ENCODE assay signal across 14 cellular contexts in the genomic region with DNA sequence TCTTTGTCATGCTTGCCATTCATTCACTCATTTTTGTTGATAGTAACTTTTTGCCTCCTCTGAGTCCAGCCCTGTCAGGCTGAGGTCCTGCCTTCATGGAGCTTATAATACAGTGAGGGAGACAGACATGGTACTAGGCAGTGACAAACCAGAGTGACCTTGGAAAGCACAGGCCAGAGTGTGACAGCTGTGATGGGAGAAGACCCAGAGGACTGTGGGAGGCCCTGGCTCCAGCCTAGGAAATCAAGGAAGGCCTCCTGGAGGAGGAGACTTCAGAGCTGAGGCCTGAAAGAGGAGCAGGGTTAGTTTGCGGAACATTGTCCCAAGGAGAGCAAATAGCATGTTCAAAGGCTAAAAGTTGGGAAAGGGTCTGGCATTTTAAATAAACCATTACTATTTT. TPM values are rescaled to one million over a fixed set of nuclear protein-coding genes. Genes with fewer than 3 reads are reported as not detected.
DNase-seq lines count a peak whose midpoint lies in the region; ATAC-seq and TF ChIP-seq lines count a peak whose summit lies in the region.
"Had no signal": no experiment of that assay in that cellular context is flagged by ENCODE, and none has a peak within 500 bp of the region (broad histone marks: within the 10 kb centered on the region; RNA-seq: fewer than 3 reads in every experiment).

No MANE protein-coding gene starts in this region.

- intact Hi-C loops in transverse colon (cut with DNase I; ENCODE audit: low total_unique reads) = no loop called here

- POLR2A ChIA-PET in WTC11 (lab: Charles Lee) = interaction anchor here (0.6 to 2.5 kb wide), 2 partner anchors 10 to 110 kb away, joined by 4 to 9 read pairs; no protein-coding TSS in a partner anchor

- no peak for DNase-seq in WTC11 (ENCODE audit: low spot score)
- no peak for DNase-seq in neural crest cell (ENCODE audit: low read depth, low spot score)
- DNase-seq in transverse colon = no peak
- no peak for DNase-seq in midbrain (lab: John Stamatoyannopoulos, UW)
- no peak for DNase-seq in COLO668 (lab: John Stamatoyannopoulos, UW; ENCODE audit: unreplicated experiment)
- DNase-seq: activated naive CD4-positive, alpha-beta T cell treated with anti-CD3 and anti-CD28 coated beads for 36 hours; NCI-H1417 treated with DMSO at 0.1 percent for 48 hours; NCI-H446; stimulated activated CD4-positive, alpha-beta T cell treated with anti-CD3 and anti-CD28 coated beads, Interleukin-4, amount 100 ng/mL, for 1 hour had no signal

- H3K36me3 Mint-ChIP-seq in WTC11 = peaks cover 7% of the 10 kb centered on the region
- H3K36me3 Mint-ChIP-seq in neural crest cell (ENCODE audit: low read depth) = peaks cover 9% of the 10 kb centered on the region

- H3K27me3 Mint-ChIP-seq in WTC11 (ENCODE audit: low read depth) (no peaks in the 10 kb centered on the region), neural crest cell (ENCODE audit: low read depth) (no peaks in the 10 kb centered on the region)

- WGBS in gastroesophageal sphincter (ENCODE audit: low coverage in 1 of 2), 2 donors = 91 to 100% methylated on average over 1 of the region's 1 CpG
- WGBS in transverse colon (ENCODE audit: low coverage in 1 of 2), 2 donors = 100% methylated on average over 1 of the region's 1 CpG

- TF ChIP-seq EP300 in gastroesophageal sphincter (IDR thresholded peaks at IDR 0.05) (no peak), transverse colon (IDR thresholded peaks at IDR 0.05; ENCODE audit: low read depth) (no peak)

- TF ChIP-seq CTCF in WTC11 (IDR thresholded peaks at IDR 0.05) (no peak), gastroesophageal sphincter (IDR thresholded peaks at IDR 0.05) (no peak), neural crest cell (conservative IDR thresholded peaks at IDR 0.05) (no peak), transverse colon (IDR thresholded peaks at IDR 0.05) (no peak)

- CTCF ChIA-PET in WTC11 (lab: Charles Lee) = interaction anchor here (0.8 to 3.0 kb wide), 10 partner anchors 9 to 165 kb away, joined by 3 to 21 read pairs (median 8); no protein-coding TSS in a partner anchor

- H3K9me3 Mint-ChIP-seq in WTC11 (peaks cover 6% of the 10 kb centered on the region), neural crest cell (peaks cover 2% of the 10 kb centered on the region)
- H3K9me3 Mint-ChIP-seq: activated naive CD4-positive, alpha-beta T cell treated with anti-CD3 and anti-CD28 coated beads for 36 hours had no signal

- H3K4me1 Mint-ChIP-seq in WTC11 (peaks cover 52% of the 10 kb centered on the region), neural crest cell (peaks cover 45% of the 10 kb centered on the region)

- H3K9me3 ChIP-seq in gastroesophageal sphincter (no peaks in the 10 kb centered on the region), transverse colon (no peaks in the 10 kb centered on the region)

- ATAC-seq in WTC11 (no peak), gastroesophageal sphincter (no peak), HG03354 (IDR thresholded peaks at IDR 0.05; ENCODE audit: poor library complexity, severe bottlenecking, unreplicated experiment) (no peak)

- H3K27me3 ChIP-seq in gastroesophageal sphincter (no peaks in the 10 kb centered on the region), transverse colon (no peaks in the 10 kb centered on the region)
- H3K27me3 ChIP-seq: neural progenitor cell had no signal

- H3K27ac Mint-ChIP-seq in WTC11 = peak overlapping the region; percentile 60; the same call in 1 of the 2 replicates
- H3K27ac Mint-ChIP-seq in neural crest cell (ENCODE audit: unreplicated experiment) = peak overlapping the region; percentile 85
- H3K27ac Mint-ChIP-seq: activated naive CD4-positive, alpha-beta T cell treated with anti-CD3 and anti-CD28 coated beads for 36 hours; neural progenitor cell had no signal

- in situ Hi-C loops in transverse colon (cut with MboI; ENCODE audit: low pct_ligation_motif_present in 1 of 4, low pct_unique_long_range_greater_than_20kb in 1 of 4, low sequenced_read_pairs in 3 of 4) = no loop called here

- H3K36me3 ChIP-seq in gastroesophageal sphincter = no peaks in the 10 kb centered on the region
- H3K36me3 ChIP-seq in transverse colon = no peaks in the 10 kb centered on the region

- H3K27ac ChIP-seq in gastroesophageal sphincter (peak overlapping the region; percentile 67 to 92 (median 88)), transverse colon (peak overlapping the region; percentile 73 to 89 (median 87))

- TF ChIP-seq POLR2A in gastroesophageal sphincter (IDR thresholded peaks at IDR 0.05) (no peak), transverse colon (IDR thresholded peaks at IDR 0.05) (no peak)

- H3K4me3 Mint-ChIP-seq in WTC11 (no peak overlapping the region), neural crest cell (peak overlapping the region; percentile 24)
- H3K4me3 Mint-ChIP-seq: activated naive CD4-positive, alpha-beta T cell treated with anti-CD3 and anti-CD28 coated beads for 36 hours; neural progenitor cell had no signal

- H3K4me1 ChIP-seq in gastroesophageal sphincter = peaks cover 8 to 63% (median 20%) of the 10 kb centered on the region in 3 donors
- H3K4me1 ChIP-seq in transverse colon = peaks cover 22 to 47% (median 29%) of the 10 kb centered on the region in 4 donors

- H3K4me3 ChIP-seq in gastroesophageal sphincter (no peak overlapping the region), transverse colon (no peak overlapping the region)
- H3K4me3 ChIP-seq: lung, neural progenitor cell had no signal

TF ChIP-seq in WTC11, 78 proteins besides CTCF, POLR2A, EP300 and RAD21 (continues in another document):
- TF ChIP-seq FOXK1 (CRISPR knock-in tag; IDR thresholded peaks at IDR 0.05) = no peak
- no peak for TF ChIP-seq GABPB1 (CRISPR knock-in tag; IDR thresholded peaks at IDR 0.05)
- TF ChIP-seq, protein P1, sequence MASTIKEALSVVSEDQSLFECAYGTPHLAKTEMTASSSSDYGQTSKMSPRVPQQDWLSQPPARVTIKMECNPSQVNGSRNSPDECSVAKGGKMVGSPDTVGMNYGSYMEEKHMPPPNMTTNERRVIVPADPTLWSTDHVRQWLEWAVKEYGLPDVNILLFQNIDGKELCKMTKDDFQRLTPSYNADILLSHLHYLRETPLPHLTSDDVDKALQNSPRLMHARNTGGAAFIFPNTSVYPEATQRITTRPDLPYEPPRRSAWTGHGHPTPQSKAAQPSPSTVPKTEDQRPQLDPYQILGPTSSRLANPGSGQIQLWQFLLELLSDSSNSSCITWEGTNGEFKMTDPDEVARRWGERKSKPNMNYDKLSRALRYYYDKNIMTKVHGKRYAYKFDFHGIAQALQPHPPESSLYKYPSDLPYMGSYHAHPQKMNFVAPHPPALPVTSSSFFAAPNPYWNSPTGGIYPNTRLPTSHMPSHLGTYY (CRISPR knock-in tag; IDR thresholded peaks at IDR 0.05) = no peak
- TF ChIP-seq, protein P2, sequence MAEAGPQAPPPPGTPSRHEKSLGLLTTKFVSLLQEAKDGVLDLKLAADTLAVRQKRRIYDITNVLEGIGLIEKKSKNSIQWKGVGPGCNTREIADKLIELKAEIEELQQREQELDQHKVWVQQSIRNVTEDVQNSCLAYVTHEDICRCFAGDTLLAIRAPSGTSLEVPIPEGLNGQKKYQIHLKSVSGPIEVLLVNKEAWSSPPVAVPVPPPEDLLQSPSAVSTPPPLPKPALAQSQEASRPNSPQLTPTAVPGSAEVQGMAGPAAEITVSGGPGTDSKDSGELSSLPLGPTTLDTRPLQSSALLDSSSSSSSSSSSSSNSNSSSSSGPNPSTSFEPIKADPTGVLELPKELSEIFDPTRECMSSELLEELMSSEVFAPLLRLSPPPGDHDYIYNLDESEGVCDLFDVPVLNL (CRISPR knock-in tag; IDR thresholded peaks at IDR 0.05; ENCODE audit: borderline replicate concordance, low read depth) = no peak
- TF ChIP-seq, protein P3, sequence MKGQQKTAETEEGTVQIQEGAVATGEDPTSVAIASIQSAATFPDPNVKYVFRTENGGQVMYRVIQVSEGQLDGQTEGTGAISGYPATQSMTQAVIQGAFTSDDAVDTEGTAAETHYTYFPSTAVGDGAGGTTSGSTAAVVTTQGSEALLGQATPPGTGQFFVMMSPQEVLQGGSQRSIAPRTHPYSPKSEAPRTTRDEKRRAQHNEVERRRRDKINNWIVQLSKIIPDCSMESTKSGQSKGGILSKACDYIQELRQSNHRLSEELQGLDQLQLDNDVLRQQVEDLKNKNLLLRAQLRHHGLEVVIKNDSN (CRISPR knock-in tag; IDR thresholded peaks at IDR 0.05) = no peak
- no peak for TF ChIP-seq RELA (CRISPR knock-in tag; IDR thresholded peaks at IDR 0.05; ENCODE audit: borderline replicate concordance)
- TF ChIP-seq ATF1 (CRISPR knock-in tag; IDR thresholded peaks at IDR 0.05) = no peak
- TF ChIP-seq, protein P4, sequence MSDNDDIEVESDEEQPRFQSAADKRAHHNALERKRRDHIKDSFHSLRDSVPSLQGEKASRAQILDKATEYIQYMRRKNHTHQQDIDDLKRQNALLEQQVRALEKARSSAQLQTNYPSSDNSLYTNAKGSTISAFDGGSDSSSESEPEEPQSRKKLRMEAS (CRISPR knock-in tag; IDR thresholded peaks at IDR 0.05) = no peak
- TF ChIP-seq, protein P5, sequence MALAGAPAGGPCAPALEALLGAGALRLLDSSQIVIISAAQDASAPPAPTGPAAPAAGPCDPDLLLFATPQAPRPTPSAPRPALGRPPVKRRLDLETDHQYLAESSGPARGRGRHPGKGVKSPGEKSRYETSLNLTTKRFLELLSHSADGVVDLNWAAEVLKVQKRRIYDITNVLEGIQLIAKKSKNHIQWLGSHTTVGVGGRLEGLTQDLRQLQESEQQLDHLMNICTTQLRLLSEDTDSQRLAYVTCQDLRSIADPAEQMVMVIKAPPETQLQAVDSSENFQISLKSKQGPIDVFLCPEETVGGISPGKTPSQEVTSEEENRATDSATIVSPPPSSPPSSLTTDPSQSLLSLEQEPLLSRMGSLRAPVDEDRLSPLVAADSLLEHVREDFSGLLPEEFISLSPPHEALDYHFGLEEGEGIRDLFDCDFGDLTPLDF (CRISPR knock-in tag; IDR thresholded peaks at IDR 0.05) = no peak

RNA-seq across cellular contexts. Expression of gene PAK4, which starts 20.5 kb away (rescaled TPM):
- total RNA-seq in WTC11 (2021) (69.8 to 77.7 TPM (median 73.9 TPM) in 3 replicates), gastroesophageal sphincter (10 to 100 TPM in 1 of 4 donors, 1 to 10 TPM in 3; 6.1 to 16.3 (median 7.5) TPM), neural crest cell (54.4 and 56.8 TPM in 2 replicates), transverse colon (10 to 100 TPM; 43.8 to 96.1 (median 63.2) TPM)

RNA-seq across cellular contexts. Expression of gene NCCRP1, which starts 50.7 kb away (rescaled TPM):
- 2.0 to 2.5 TPM (median 2.2 TPM) in 3 replicates for total RNA-seq in WTC11 (2021)
- 10 to 100 TPM in 1 of 4 donors, 1 to 10 TPM in 1, under 1 TPM in 2; 0.13 to 13.7 (median 2.3) TPM for total RNA-seq in gastroesophageal sphincter
- not detected in 2 replicates for total RNA-seq in neural crest cell
- total RNA-seq in transverse colon = 1 to 10 TPM in 2 of 4 donors, under 1 TPM in 1, not detected in 1; 0.14 to 3.0 (median 1.1) TPM
- total RNA-seq: activated naive CD4-positive, alpha-beta T cell treated with anti-CD3 and anti-CD28 coated beads for 36 hours; T-helper 2 cell treated with Interferon-gamma antibody and Interleukin-4, amounts not matched to agents 100 ng/mL and 5 ng/mL, for 36 hours had no signal

RNA-seq across cellular contexts. Expression of gene SYCN, which starts 58.0 kb away (rescaled TPM):
- 0.37 to 1.1 TPM (median 0.77 TPM) in 3 replicates for total RNA-seq in WTC11 (2021)
- total RNA-seq in gastroesophageal sphincter = not detected
- total RNA-seq in neural crest cell = not detected in 2 replicates
- not detected for total RNA-seq in transverse colon
- total RNA-seq: activated naive CD4-positive, alpha-beta T cell treated with anti-CD3 and anti-CD28 coated beads for 36 hours; lung; T-helper 2 cell treated with Interferon-gamma antibody and Interleukin-4, amounts not matched to agents 100 ng/mL and 5 ng/mL, for 36 hours had no signal
